In the genomic region with DNA sequence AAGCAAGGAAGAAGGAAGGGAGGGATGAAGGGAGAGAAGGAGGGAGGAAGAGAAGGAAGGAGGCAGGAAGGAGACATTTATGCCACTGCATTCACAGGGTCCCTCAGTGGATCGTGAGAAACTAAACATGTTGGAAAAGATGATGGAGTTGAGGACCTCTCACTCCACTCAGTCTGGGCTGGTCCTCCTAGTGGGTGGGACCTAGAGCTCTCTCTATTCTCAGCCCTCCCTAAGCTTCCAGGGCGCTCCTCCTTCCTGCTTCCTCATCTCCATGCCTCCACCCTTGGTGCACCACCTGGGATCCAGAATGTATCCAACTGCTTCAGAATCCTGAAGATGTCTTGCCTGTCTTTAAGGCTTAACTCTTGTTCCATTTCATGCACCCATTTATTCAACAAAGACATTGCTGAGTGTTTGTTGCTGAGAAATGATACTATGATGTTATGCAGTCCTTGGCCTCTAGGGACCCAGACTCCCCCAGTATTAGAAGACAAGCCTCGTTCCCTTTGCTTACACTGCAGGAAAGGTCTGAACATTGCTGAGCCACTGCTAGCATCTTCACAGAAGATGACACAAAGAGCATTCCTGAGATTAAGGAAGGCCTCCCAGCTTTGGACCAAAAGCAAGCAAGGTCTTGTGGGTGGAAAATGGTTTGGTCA, we compare ENCODE assay signal across 10 cellular contexts.
A peak's percentile ranks its signal among the peaks of the same experiment; 100 is the strongest.
DNase-seq lines count a peak whose midpoint lies in the region; ATAC-seq, FAIRE-seq and TF ChIP-seq lines count a peak whose summit lies in the region.
"Had no signal": no experiment of that assay in that cellular context is flagged by ENCODE, and none has a peak within 500 bp of the region (broad histone marks: within the 10 kb centered on the region; RNA-seq: fewer than 3 reads in every experiment).

No MANE protein-coding gene starts in this region.

- peaks cover 11% of the 10 kb centered on the region for H3K4me1 Mint-ChIP-seq in GM23338

- H3K9me3 Mint-ChIP-seq in GM23338: no peaks in the 10 kb centered on the region; the same call in 1 of the 3 replicates
- H3K9me3 Mint-ChIP-seq: brain had no signal

- no peak overlapping the region for H3K4me3 Mint-ChIP-seq in GM23338
- H3K4me3 Mint-ChIP-seq: brain had no signal

- H3K27ac ChIP-seq in GM23338 (ENCODE audit: low read depth): no peak overlapping the region
- H3K27ac ChIP-seq in keratinocyte (ENCODE audit: control insufficient read depth, insufficient read depth, low read length): no peak overlapping the region

- H3K9me3 ChIP-seq in keratinocyte (ENCODE audit: control insufficient read depth, low read depth, low read length): no peaks in the 10 kb centered on the region

- H3K27me3 Mint-ChIP-seq in GM23338 (ENCODE audit: insufficient read depth, low read depth, poor library complexity): no peaks in the 10 kb centered on the region

- no peak overlapping the region for H3K27ac Mint-ChIP-seq in GM23338
- H3K27ac Mint-ChIP-seq: brain had no signal

- H3K4me1 ChIP-seq in GM23338 (ENCODE audit: insufficient read depth) (no peaks in the 10 kb centered on the region; the same call in 1 of the 2 replicates), keratinocyte (ENCODE audit: control insufficient read depth, extremely low read depth, insufficient read depth, low read length) (peaks cover 7% of the 10 kb centered on the region)

- TF ChIP-seq CTCF in GM12875 (IDR thresholded peaks at IDR 0.05; ENCODE audit: borderline replicate concordance, insufficient read depth, low read depth, low read length): peak; percentile 49; the same call in 1 of the 2 replicates
- TF ChIP-seq CTCF in GM23338 (conservative IDR thresholded peaks at IDR 0.05; ENCODE audit: low read depth in 2 of 2): peak; percentile 35 to 54
- TF ChIP-seq CTCF in keratinocyte (optimal IDR thresholded peaks at IDR 0.05 in 1 of 3, IDR thresholded peaks at IDR 0.05 in 1 of 3, conservative IDR thresholded peaks at IDR 0.05 in 1 of 3; ENCODE audit: extremely low read depth in 1 of 3, insufficient read depth in 2 of 3, low read length in 3 of 3): peak; percentile 31 to 39 (median 37)

- H3K27me3 ChIP-seq in GM23338 (ENCODE audit: insufficient read depth) (no peaks in the 10 kb centered on the region), keratinocyte (ENCODE audit: control insufficient read depth, extremely low read depth, insufficient read depth, low read length) (no peaks in the 10 kb centered on the region)

- no peaks in the 10 kb centered on the region for H3K9me2 ChIP-seq in GM23338 (ENCODE audit: insufficient read depth)

- dilution Hi-C loops in keratinocyte (cut with MboI; ENCODE audit: extremely low pct_ligation_motif_present, low sequenced_read_pairs): no loop called here

- H4K20me1 ChIP-seq in GM23338 (replicated peaks; ENCODE audit: insufficient read depth) (no peaks in the 10 kb centered on the region), keratinocyte (ENCODE audit: control insufficient read depth, extremely low read depth, insufficient read depth, low read length) (no peaks in the 10 kb centered on the region)

- no peak overlapping the region for H3K9ac ChIP-seq in keratinocyte (ENCODE audit: control insufficient read depth, extremely low read depth, insufficient read depth, low read length)

- H3K9me1 ChIP-seq in keratinocyte (ENCODE audit: control insufficient read depth, extremely low read depth, insufficient read depth, low read length): no peaks in the 10 kb centered on the region

- no peak overlapping the region for H2AFZ ChIP-seq in GM23338
- H2AFZ ChIP-seq in keratinocyte (ENCODE audit: control insufficient read depth, low read length): no peak overlapping the region

- H3F3A ChIP-seq in GM23338 (replicated peaks; ENCODE audit: low read depth): no peaks in the 10 kb centered on the region

- FAIRE-seq in keratinocyte (lab: Jason Lieb, UNC): peak; percentile 52

- H3K4me2 ChIP-seq in GM23338: no peak overlapping the region
- no peak overlapping the region for H3K4me2 ChIP-seq in keratinocyte (ENCODE audit: control insufficient read depth, extremely low read depth, insufficient read depth, low read depth, low read length)

- DNase-seq in GM23338 (ENCODE audit: low spot score) (peak; percentile 64), NCI-H69 (lab: John Stamatoyannopoulos, UW) (peak; percentile 45), keratinocyte (ENCODE audit: low read depth, low spot score) (no peak), NCI-H446 (lab: John Stamatoyannopoulos, UW) (no peak), NCI-H2081 (lab: John Stamatoyannopoulos, UW) (no peak), activated T-cell treated with anti-CD3 and anti-CD28 coated beads for 4 hours (no peak)
- no peak for DNase-seq in activated CD4-positive, CD25-positive, alpha-beta regulatory T cell (lab: John Stamatoyannopoulos, UW)
- DNase-seq: right cardiac atrium had no signal

- no peaks in the 10 kb centered on the region for H3K36me3 ChIP-seq in GM23338 (ENCODE audit: insufficient read depth)
- no peaks in the 10 kb centered on the region for H3K36me3 ChIP-seq in keratinocyte (ENCODE audit: control insufficient read depth in 2 of 2, extremely low read depth in 1 of 2, insufficient read depth in 2 of 2, low read length in 2 of 2)

- H3K79me2 ChIP-seq in GM23338 (replicated peaks; ENCODE audit: insufficient read depth) (no peaks in the 10 kb centered on the region), keratinocyte (ENCODE audit: control insufficient read depth, insufficient read depth, low read length) (no peaks in the 10 kb centered on the region)

- peak; percentile 91 for ATAC-seq in GM23338
- ATAC-seq: right cardiac atrium had no signal

- H3K4me3 ChIP-seq in GM12875 (ENCODE audit: low read depth, low read length) (no peak overlapping the region), GM23338 (no peak overlapping the region), keratinocyte (ENCODE audit: control insufficient read depth in 2 of 3, extremely low read depth in 1 of 3, insufficient read depth in 2 of 3, low read depth in 1 of 3, low read length in 3 of 3) (no peak overlapping the region)

- H3K36me3 Mint-ChIP-seq in GM23338 (ENCODE audit: low read depth): no peaks in the 10 kb centered on the region; the same call in 2 of the 3 replicates
- H3K36me3 Mint-ChIP-seq: brain had no signal

TF ChIP-seq in GM23338, 12 proteins besides CTCF, POLR2A, EP300 and RAD21:
- no peak for TF ChIP-seq STAT1 (IDR thresholded peaks at IDR 0.05; ENCODE audit: unreplicated experiment)

Comparison
In these comparisons a context has a peak if more than half of its experiments do, and no peak if none do; other contexts are left out.
1. DNase-seq: peak in GM23338 (single experiment) and NCI-H69 (single experiment); none in keratinocyte (single experiment), NCI-H446 (0 of 2), activated CD4-positive, CD25-positive, alpha-beta regulatory T cell (0 of 4), NCI-H2081 (0 of 2) and activated T-cell treated with anti-CD3 and anti-CD28 coated beads for 4 hours (single experiment).
2. Peak in every context shown above with its lines, with median percentiles within 50 percentile points of each other: CTCF ChIP-seq.